Comparison of ENCODE assay signal across 2 cellular contexts in the genomic region with DNA sequence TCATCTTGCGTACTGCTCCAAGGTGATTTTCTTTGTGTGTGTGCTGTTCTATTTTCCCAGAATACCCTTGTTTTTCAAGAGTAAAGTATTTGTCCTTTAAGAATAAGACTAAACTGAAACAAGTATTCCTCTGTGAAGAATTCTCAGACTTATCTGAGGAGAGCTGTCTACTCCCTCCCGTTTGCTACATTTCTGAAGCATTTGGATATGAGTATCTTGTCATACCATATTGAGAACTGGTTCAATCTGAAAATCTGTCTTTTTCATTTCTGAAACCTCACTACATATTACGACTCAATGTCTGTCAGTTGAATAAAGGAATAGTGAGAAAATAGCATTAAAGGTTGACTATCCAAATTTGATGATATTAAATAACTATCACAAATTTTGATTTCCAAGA.
TF ChIP-seq lines count a peak whose summit lies in the region.

No MANE protein-coding gene starts in this region.

TF ChIP-seq in GM23338, 12 proteins besides CTCF, POLR2A, EP300 and RAD21 (continued from another document):
- TF ChIP-seq, protein P1, sequence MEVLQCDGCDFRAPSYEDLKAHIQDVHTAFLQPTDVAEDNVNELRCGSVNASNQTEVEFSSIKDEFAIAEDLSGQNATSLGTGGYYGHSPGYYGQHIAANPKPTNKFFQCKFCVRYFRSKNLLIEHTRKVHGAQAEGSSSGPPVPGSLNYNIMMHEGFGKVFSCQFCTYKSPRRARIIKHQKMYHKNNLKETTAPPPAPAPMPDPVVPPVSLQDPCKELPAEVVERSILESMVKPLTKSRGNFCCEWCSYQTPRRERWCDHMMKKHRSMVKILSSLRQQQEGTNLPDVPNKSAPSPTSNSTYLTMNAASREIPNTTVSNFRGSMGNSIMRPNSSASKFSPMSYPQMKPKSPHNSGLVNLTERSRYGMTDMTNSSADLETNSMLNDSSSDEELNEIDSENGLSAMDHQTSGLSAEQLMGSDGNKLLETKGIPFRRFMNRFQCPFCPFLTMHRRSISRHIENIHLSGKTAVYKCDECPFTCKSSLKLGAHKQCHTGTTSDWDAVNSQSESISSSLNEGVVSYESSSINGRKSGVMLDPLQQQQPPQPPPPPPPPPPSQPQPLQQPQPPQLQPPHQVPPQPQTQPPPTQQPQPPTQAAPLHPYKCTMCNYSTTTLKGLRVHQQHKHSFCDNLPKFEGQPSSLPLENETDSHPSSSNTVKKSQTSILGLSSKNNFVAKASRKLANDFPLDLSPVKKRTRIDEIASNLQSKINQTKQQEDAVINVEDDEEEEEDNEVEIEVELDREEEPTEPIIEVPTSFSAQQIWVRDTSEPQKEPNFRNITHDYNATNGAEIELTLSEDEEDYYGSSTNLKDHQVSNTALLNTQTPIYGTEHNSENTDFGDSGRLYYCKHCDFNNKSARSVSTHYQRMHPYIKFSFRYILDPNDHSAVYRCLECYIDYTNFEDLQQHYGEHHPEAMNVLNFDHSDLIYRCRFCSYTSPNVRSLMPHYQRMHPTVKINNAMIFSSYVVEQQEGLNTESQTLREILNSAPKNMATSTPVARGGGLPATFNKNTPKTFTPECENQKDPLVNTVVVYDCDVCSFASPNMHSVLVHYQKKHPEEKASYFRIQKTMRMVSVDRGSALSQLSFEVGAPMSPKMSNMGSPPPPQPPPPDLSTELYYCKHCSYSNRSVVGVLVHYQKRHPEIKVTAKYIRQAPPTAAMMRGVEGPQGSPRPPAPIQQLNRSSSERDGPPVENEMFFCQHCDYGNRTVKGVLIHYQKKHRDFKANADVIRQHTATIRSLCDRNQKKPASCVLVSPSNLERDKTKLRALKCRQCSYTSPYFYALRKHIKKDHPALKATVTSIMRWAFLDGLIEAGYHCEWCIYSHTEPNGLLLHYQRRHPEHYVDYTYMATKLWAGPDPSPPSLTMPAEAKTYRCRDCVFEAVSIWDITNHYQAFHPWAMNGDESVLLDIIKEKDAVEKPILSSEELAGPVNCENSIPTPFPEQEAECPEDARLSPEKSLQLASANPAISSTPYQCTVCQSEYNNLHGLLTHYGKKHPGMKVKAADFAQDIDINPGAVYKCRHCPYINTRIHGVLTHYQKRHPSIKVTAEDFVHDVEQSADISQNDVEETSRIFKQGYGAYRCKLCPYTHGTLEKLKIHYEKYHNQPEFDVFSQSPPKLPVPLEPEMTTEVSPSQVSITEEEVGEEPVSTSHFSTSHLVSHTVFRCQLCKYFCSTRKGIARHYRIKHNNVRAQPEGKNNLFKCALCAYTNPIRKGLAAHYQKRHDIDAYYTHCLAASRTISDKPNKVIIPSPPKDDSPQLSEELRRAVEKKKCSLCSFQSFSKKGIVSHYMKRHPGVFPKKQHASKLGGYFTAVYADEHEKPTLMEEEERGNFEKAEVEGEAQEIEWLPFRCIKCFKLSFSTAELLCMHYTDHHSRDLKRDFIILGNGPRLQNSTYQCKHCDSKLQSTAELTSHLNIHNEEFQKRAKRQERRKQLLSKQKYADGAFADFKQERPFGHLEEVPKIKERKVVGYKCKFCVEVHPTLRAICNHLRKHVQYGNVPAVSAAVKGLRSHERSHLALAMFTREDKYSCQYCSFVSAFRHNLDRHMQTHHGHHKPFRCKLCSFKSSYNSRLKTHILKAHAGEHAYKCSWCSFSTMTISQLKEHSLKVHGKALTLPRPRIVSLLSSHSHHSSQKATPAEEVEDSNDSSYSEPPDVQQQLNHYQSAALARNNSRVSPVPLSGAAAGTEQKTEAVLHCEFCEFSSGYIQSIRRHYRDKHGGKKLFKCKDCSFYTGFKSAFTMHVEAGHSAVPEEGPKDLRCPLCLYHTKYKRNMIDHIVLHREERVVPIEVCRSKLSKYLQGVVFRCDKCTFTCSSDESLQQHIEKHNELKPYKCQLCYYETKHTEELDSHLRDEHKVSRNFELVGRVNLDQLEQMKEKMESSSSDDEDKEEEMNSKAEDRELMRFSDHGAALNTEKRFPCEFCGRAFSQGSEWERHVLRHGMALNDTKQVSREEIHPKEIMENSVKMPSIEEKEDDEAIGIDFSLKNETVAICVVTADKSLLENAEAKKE (CRISPR knock-in tag; IDR thresholded peaks at IDR 0.05), result no peak
- no peak for TF ChIP-seq EZH2phosphoT487 (IDR thresholded peaks at IDR 0.05; ENCODE audit: unreplicated experiment)
- no peak for TF ChIP-seq STAT1 (IDR thresholded peaks at IDR 0.05; ENCODE audit: unreplicated experiment)
- TF ChIP-seq POLR2AphosphoS5 (IDR thresholded peaks at IDR 0.05; ENCODE audit: low read depth), result no peak
TF ChIP-seq in GM23338: peak in this region for 0.

TF ChIP-seq in K562, 482 proteins besides CTCF, POLR2A, EP300 and RAD21 (continued from another document):
- no peak for TF ChIP-seq SUPT5H (IDR thresholded peaks at IDR 0.05)
- TF ChIP-seq TAL1 (IDR thresholded peaks at IDR 0.05), result peak; percentile 63; the same call in 1 of the 2 replicates
- no peak for TF ChIP-seq KHSRP (IDR thresholded peaks at IDR 0.05)
- no peak for TF ChIP-seq IRF2 (CRISPR knock-in tag; IDR thresholded peaks at IDR 0.05)
- no peak for TF ChIP-seq ZNF586 (CRISPR knock-in tag; conservative IDR thresholded peaks at IDR 0.05)
- TF ChIP-seq SRSF3 (IDR thresholded peaks at IDR 0.05; ENCODE audit: insufficient read depth, low read length), result no peak
- TF ChIP-seq TCF3 (CRISPR knock-in tag; IDR thresholded peaks at IDR 0.05), result peak; percentile 59; the same call in 1 of the 2 replicates
- TF ChIP-seq ZNF668 (CRISPR knock-in tag; IDR thresholded peaks at IDR 0.05), result no peak
- TF ChIP-seq BRD4 (IDR thresholded peaks at IDR 0.05), result no peak
- TF ChIP-seq, protein P2, sequence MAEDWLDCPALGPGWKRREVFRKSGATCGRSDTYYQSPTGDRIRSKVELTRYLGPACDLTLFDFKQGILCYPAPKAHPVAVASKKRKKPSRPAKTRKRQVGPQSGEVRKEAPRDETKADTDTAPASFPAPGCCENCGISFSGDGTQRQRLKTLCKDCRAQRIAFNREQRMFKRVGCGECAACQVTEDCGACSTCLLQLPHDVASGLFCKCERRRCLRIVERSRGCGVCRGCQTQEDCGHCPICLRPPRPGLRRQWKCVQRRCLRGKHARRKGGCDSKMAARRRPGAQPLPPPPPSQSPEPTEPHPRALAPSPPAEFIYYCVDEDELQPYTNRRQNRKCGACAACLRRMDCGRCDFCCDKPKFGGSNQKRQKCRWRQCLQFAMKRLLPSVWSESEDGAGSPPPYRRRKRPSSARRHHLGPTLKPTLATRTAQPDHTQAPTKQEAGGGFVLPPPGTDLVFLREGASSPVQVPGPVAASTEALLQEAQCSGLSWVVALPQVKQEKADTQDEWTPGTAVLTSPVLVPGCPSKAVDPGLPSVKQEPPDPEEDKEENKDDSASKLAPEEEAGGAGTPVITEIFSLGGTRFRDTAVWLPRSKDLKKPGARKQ (CRISPR knock-in tag; IDR thresholded peaks at IDR 0.05), result no peak
- TF ChIP-seq, protein P3, sequence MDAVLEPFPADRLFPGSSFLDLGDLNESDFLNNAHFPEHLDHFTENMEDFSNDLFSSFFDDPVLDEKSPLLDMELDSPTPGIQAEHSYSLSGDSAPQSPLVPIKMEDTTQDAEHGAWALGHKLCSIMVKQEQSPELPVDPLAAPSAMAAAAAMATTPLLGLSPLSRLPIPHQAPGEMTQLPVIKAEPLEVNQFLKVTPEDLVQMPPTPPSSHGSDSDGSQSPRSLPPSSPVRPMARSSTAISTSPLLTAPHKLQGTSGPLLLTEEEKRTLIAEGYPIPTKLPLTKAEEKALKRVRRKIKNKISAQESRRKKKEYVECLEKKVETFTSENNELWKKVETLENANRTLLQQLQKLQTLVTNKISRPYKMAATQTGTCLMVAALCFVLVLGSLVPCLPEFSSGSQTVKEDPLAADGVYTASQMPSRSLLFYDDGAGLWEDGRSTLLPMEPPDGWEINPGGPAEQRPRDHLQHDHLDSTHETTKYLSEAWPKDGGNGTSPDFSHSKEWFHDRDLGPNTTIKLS (IDR thresholded peaks at IDR 0.05; ENCODE audit: borderline replicate concordance, low read depth), result no peak
- no peak for TF ChIP-seq GATA2 (CRISPR knock-in tag; IDR thresholded peaks at IDR 0.05)
- no peak for TF ChIP-seq MEF2A (IDR thresholded peaks at IDR 0.05; ENCODE audit: control insufficient read depth, low read depth, low read length)
- no peak for TF ChIP-seq TSC22D4 (tag; IDR thresholded peaks at IDR 0.05)
- TF ChIP-seq, protein P4, sequence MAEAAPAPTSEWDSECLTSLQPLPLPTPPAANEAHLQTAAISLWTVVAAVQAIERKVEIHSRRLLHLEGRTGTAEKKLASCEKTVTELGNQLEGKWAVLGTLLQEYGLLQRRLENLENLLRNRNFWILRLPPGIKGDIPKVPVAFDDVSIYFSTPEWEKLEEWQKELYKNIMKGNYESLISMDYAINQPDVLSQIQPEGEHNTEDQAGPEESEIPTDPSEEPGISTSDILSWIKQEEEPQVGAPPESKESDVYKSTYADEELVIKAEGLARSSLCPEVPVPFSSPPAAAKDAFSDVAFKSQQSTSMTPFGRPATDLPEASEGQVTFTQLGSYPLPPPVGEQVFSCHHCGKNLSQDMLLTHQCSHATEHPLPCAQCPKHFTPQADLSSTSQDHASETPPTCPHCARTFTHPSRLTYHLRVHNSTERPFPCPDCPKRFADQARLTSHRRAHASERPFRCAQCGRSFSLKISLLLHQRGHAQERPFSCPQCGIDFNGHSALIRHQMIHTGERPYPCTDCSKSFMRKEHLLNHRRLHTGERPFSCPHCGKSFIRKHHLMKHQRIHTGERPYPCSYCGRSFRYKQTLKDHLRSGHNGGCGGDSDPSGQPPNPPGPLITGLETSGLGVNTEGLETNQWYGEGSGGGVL (CRISPR knock-in tag; IDR thresholded peaks at IDR 0.05), result no peak
- TF ChIP-seq RBM34 (IDR thresholded peaks at IDR 0.05; ENCODE audit: borderline replicate concordance, insufficient read depth, low read length), result no peak
- TF ChIP-seq CBFA2T2 (conservative IDR thresholded peaks at IDR 0.05), result peak; percentile 33; the same call in 1 of the 2 replicates
- TF ChIP-seq HDGF (IDR thresholded peaks at IDR 0.05), result no peak
- TF ChIP-seq ZNF79 (CRISPR knock-in tag; IDR thresholded peaks at IDR 0.05; ENCODE audit: low read depth), result no peak
- TF ChIP-seq PRPF4 (IDR thresholded peaks at IDR 0.05; ENCODE audit: insufficient read depth, low read depth, low read length, poor library complexity, severe bottlenecking), result no peak
- no peak for TF ChIP-seq TBL1XR1 (IDR thresholded peaks at IDR 0.05; ENCODE audit: low read length in 2 of 2)
- TF ChIP-seq, protein P5, sequence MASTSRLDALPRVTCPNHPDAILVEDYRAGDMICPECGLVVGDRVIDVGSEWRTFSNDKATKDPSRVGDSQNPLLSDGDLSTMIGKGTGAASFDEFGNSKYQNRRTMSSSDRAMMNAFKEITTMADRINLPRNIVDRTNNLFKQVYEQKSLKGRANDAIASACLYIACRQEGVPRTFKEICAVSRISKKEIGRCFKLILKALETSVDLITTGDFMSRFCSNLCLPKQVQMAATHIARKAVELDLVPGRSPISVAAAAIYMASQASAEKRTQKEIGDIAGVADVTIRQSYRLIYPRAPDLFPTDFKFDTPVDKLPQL (IDR thresholded peaks at IDR 0.05; ENCODE audit: extremely low read depth, insufficient read length), result no peak
- TF ChIP-seq ZNF589 (CRISPR knock-in tag; IDR thresholded peaks at IDR 0.05; ENCODE audit: low read depth), result no peak
- TF ChIP-seq ARID1B (IDR thresholded peaks at IDR 0.05), result peak; percentile 44
- no peak for TF ChIP-seq TAF9B (IDR thresholded peaks at IDR 0.05; ENCODE audit: partially characterized antibody)
- no peak for TF ChIP-seq PTTG1 (tag; IDR thresholded peaks at IDR 0.05; ENCODE audit: low read depth)
- TF ChIP-seq TEAD2 (tag; IDR thresholded peaks at IDR 0.05), result no peak
- peak; percentile 17 to 26; a peak in 2 of 4 replicates for TF ChIP-seq KDM1A (IDR thresholded peaks at IDR 0.05)
- no peak for TF ChIP-seq RCOR1 (IDR thresholded peaks at IDR 0.05; ENCODE audit: borderline replicate concordance in 1 of 2, low read depth in 2 of 2, low read length in 2 of 2)
- no peak for TF ChIP-seq KAT2B (IDR thresholded peaks at IDR 0.05; ENCODE audit: low read depth, low read length)
- TF ChIP-seq ZNF311 (CRISPR knock-in tag; IDR thresholded peaks at IDR 0.05), result no peak
- TF ChIP-seq FIP1L1 (IDR thresholded peaks at IDR 0.05; ENCODE audit: low read depth, low read length, poor library complexity, severe bottlenecking), result no peak
- no peak for TF ChIP-seq NR2C1 (IDR thresholded peaks at IDR 0.05)
- TF ChIP-seq NR2C1 (tag; IDR thresholded peaks at IDR 0.05), result no peak
- no peak for TF ChIP-seq CCAR2 (IDR thresholded peaks at IDR 0.05; ENCODE audit: low read depth, low read length)
- no peak for TF ChIP-seq ZNF780A (CRISPR knock-in tag; IDR thresholded peaks at IDR 0.05)
- TF ChIP-seq, protein P6, sequence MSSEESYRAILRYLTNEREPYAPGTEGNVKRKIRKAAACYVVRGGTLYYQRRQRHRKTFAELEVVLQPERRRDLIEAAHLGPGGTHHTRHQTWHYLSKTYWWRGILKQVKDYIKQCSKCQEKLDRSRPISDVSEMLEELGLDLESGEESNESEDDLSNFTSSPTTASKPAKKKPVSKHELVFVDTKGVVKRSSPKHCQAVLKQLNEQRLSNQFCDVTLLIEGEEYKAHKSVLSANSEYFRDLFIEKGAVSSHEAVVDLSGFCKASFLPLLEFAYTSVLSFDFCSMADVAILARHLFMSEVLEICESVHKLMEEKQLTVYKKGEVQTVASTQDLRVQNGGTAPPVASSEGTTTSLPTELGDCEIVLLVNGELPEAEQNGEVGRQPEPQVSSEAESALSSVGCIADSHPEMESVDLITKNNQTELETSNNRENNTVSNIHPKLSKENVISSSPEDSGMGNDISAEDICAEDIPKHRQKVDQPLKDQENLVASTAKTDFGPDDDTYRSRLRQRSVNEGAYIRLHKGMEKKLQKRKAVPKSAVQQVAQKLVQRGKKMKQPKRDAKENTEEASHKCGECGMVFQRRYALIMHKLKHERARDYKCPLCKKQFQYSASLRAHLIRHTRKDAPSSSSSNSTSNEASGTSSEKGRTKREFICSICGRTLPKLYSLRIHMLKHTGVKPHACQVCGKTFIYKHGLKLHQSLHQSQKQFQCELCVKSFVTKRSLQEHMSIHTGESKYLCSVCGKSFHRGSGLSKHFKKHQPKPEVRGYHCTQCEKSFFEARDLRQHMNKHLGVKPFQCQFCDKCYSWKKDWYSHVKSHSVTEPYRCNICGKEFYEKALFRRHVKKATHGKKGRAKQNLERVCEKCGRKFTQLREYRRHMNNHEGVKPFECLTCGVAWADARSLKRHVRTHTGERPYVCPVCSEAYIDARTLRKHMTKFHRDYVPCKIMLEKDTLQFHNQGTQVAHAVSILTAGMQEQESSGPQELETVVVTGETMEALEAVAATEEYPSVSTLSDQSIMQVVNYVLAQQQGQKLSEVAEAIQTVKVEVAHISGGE (CRISPR knock-in tag; IDR thresholded peaks at IDR 0.05), result no peak
- no peak for TF ChIP-seq PHF8 (IDR thresholded peaks at IDR 0.05; ENCODE audit: borderline replicate concordance, low read length)
- TF ChIP-seq ILK (tag; IDR thresholded peaks at IDR 0.05; ENCODE audit: borderline replicate concordance, low read depth), result no peak
- TF ChIP-seq NCOR1 (IDR thresholded peaks at IDR 0.05), result peak; percentile 22; the same call in 1 of the 2 replicates
- TF ChIP-seq TCF7 (IDR thresholded peaks at IDR 0.05; ENCODE audit: borderline replicate concordance), result no peak
- no peak for TF ChIP-seq YBX1 (IDR thresholded peaks at IDR 0.05)
- no peak for TF ChIP-seq POLR3G (IDR thresholded peaks at IDR 0.05; ENCODE audit: extremely low read depth, insufficient read length, insufficient replicate concordance)
TF ChIP-seq in K562: peak in this region for 8.
